8 cellular contexts compared by ENCODE assay signal in the genomic region with DNA sequence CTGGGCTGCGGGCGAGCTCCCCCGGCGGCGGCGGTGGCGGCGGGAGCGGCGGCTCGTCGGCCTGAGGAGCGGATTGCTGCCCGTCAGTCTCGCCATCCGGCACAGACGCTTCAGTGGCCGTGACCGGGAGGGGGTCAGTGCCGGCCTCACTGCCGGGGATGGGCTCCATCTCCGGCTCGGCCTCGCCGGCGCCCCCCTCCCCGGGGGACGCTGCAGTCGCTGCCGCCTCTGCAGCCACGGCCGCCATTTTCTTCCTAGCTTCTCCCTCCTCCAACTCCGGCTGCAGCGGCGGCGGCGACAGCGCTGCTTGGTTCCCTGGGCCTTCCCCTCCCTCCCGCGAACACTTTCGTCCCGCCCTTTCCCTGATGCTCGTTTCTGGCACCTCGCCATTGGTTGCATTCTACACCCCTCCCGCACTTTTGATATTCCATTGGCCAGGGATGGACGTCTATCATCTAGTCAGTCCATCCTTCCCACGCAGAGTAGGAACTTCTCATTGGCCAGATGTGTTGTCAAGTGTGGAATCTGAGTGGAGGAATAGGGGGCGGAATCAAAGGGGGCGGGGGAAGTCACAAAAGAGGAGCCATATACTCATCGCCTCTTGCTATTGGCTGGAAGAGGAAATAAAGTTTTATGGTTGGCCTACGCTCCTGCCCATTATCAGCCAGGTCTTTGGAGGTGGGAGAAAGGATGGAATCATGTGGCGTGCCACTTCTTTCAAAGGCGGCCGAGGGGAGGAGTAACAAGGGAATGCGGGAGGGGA. TPM values are rescaled to one million over a fixed set of nuclear protein-coding genes. Genes with fewer than 3 reads are reported as not detected.
DNase-seq lines count a peak whose midpoint lies in the region; ATAC-seq, FAIRE-seq and TF ChIP-seq lines count a peak whose summit lies in the region.

A gene with protein sequence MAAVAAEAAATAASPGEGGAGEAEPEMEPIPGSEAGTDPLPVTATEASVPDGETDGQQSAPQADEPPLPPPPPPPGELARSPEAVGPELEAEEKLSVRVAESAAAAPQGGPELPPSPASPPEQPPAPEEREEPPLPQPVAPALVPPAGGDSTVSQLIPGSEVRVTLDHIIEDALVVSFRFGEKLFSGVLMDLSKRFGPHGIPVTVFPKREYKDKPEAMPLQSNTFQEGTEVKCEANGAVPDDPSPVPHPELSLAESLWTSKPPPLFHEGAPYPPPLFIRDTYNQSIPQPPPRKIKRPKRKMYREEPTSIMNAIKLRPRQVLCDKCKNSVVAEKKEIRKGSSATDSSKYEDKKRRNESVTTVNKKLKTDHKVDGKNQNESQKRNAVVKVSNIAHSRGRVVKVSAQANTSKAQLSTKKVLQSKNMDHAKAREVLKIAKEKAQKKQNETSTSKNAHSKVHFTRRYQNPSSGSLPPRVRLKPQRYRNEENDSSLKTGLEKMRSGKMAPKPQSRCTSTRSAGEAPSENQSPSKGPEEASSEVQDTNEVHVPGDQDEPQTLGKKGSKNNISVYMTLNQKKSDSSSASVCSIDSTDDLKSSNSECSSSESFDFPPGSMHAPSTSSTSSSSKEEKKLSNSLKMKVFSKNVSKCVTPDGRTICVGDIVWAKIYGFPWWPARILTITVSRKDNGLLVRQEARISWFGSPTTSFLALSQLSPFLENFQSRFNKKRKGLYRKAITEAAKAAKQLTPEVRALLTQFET (minus strand): TSS at position 309 of the 763 bp plus-strand sequence. CDS start 62 bp downstream, at position 247.

- H3K27me3 ChIP-seq in astrocyte (ENCODE audit: insufficient read depth, low read length), result peaks cover 5% of the 10 kb centered on the region
- no peaks in the 10 kb centered on the region for H3K27me3 ChIP-seq in right cardiac atrium (ENCODE audit: control insufficient read depth, insufficient read depth)
- H3K27me3 ChIP-seq in uterus, result no peaks in the 10 kb centered on the region

- TF ChIP-seq CTCF in astrocyte (IDR thresholded peaks at IDR 0.05; ENCODE audit: insufficient read depth, low read depth, low read length), result no peak
- peak in 3 of 4 experiments; percentile 2 to 34 (median 15) for TF ChIP-seq CTCF in uterus (IDR thresholded peaks at IDR 0.05)

- H3K9me3 Mint-ChIP-seq in astrocyte (ENCODE audit: unreplicated experiment), result no peaks in the 10 kb centered on the region

- ATAC-seq in GM18505 (IDR thresholded peaks at IDR 0.05; ENCODE audit: unreplicated experiment) (peak; percentile 89), HG02973 (IDR thresholded peaks at IDR 0.05; ENCODE audit: unreplicated experiment) (peak; percentile 90), right cardiac atrium (peak; percentile 98)

- peak within 1 kb of the TSS; percentile 78 for H2AFZ ChIP-seq in astrocyte (ENCODE audit: low read depth, low read length)

- peak within 1 kb of the TSS; percentile 80 for H3K27ac ChIP-seq in astrocyte (ENCODE audit: low read depth, low read length)
- peak within 1 kb of the TSS; percentile 88 for H3K27ac ChIP-seq in right cardiac atrium (ENCODE audit: low read length)
- H3K27ac ChIP-seq in uterus, result peak within 1 kb of the TSS; percentile 96

- intact Hi-C loops in right cardiac atrium (cut with DNase I), result loop anchor here in 2 of 4 donors (5.0 to 10.0 kb wide), 2 partner anchors 78 to 95 kb away; no protein-coding TSS in a partner anchor
- intact Hi-C loops in uterus (cut with DNase I; ENCODE audit: low total_unique reads), result no loop called here

- peak within 1 kb of the TSS; percentile 97 for H3K27ac Mint-ChIP-seq in astrocyte (ENCODE audit: unreplicated experiment)

- no peaks in the 10 kb centered on the region for H3K4me1 Mint-ChIP-seq in astrocyte (ENCODE audit: low read depth, unreplicated experiment)

- H3K36me3 Mint-ChIP-seq in astrocyte (ENCODE audit: low read depth, unreplicated experiment), result no peaks in the 10 kb centered on the region

- H3K36me3 ChIP-seq in astrocyte (ENCODE audit: insufficient read depth, low read length), result peaks cover 4% of the 10 kb centered on the region
- no peaks in the 10 kb centered on the region for H3K36me3 ChIP-seq in uterus

- TF ChIP-seq POLR2A in GM18505 (IDR thresholded peaks at IDR 0.05; ENCODE audit: borderline replicate concordance, extremely low read depth, insufficient read depth, insufficient read length) (peak; percentile 87), uterus (IDR thresholded peaks at IDR 0.05) (peak; percentile 69 to 90)

- H3K4me3 ChIP-seq in astrocyte (ENCODE audit: insufficient read depth, low read depth, low read length), result peak within 1 kb of the TSS; percentile 78
- H3K4me3 ChIP-seq in right cardiac atrium (ENCODE audit: low read length), result peak within 1 kb of the TSS; percentile 68
- H3K4me3 ChIP-seq in uterus, result peak within 1 kb of the TSS; percentile 58 to 92

- H4K20me1 ChIP-seq in astrocyte (ENCODE audit: insufficient read depth, low read length), result peaks cover 12% of the 10 kb centered on the region

- peak within 1 kb of the TSS; percentile 99 for H3K4me3 Mint-ChIP-seq in astrocyte (ENCODE audit: unreplicated experiment)

- no peaks in the 10 kb centered on the region for H3K4me1 ChIP-seq in astrocyte (ENCODE audit: insufficient read depth, low read length)
- H3K4me1 ChIP-seq in right cardiac atrium (ENCODE audit: control insufficient read depth, insufficient read depth, low read length), result no peaks in the 10 kb centered on the region
- peaks cover 0 to 7% of the 10 kb centered on the region in 2 donors for H3K4me1 ChIP-seq in uterus

- H3K9me3 ChIP-seq in astrocyte (ENCODE audit: insufficient read depth, low read depth, low read length) (no peaks in the 10 kb centered on the region), right cardiac atrium (ENCODE audit: control insufficient read depth, low read length) (no peaks in the 10 kb centered on the region), uterus (no peaks in the 10 kb centered on the region)

- no peaks in the 10 kb centered on the region for H3K27me3 Mint-ChIP-seq in astrocyte (ENCODE audit: low read depth, unreplicated experiment)

- peaks cover 32% of the 10 kb centered on the region for H3K79me2 ChIP-seq in astrocyte (ENCODE audit: insufficient read depth, low read length)

- peak; percentile 96 for FAIRE-seq in astrocyte (lab: Jason Lieb, UNC)

- under 1% methylated on average over 55 of the region's 55 CpGs for WGBS in right cardiac atrium

- peak within 1 kb of the TSS; percentile 89 for H3K9ac ChIP-seq in astrocyte (ENCODE audit: low read length)

- DNase-seq in NCI-H2029 (lab: John Stamatoyannopoulos, UW) (peak; percentile 100), T-helper 22 cell (ENCODE audit: low read depth) (peak; percentile 96), astrocyte (ENCODE audit: low read depth) (peak; percentile 100), right cardiac atrium (peak; percentile 99), pulmonary artery endothelial cell (ENCODE audit: low read depth, low spot score) (peak; percentile 100), uterus (peak; percentile 98 to 100)

- H3K4me2 ChIP-seq in astrocyte (ENCODE audit: low read length), result peak within 1 kb of the TSS; percentile 85

RNA-seq across cellular contexts. Expression of the gene that starts here (rescaled TPM):
- total RNA-seq in astrocyte (18.4 and 19.6 TPM in 2 replicates), right cardiac atrium (10 to 100 TPM; 11.6 to 18.2 (median 14.4) TPM), pulmonary artery endothelial cell (13.4 and 17.0 TPM in 2 replicates), uterus (10 to 100 TPM; 12.9 to 46.3 (median 28.1) TPM)
- 4.5 TPM for polyA plus RNA-seq in right cardiac atrium

Comparison
In these comparisons a context has a peak if more than half of its experiments do, and no peak if none do; other contexts are left out.
1. Peak in every context shown above with its lines: DNase-seq, ATAC-seq, H3K4me3 ChIP-seq and H3K27ac ChIP-seq.